Comparison of ENCODE assay signal across 1 cellular context in genomic region chr1:210702512-210702911, GRCh38.
TF ChIP-seq lines count a peak whose summit lies in the region.

No MANE protein-coding gene starts in this region.

TF ChIP-seq in WTC11, 78 proteins besides CTCF, POLR2A, EP300 and RAD21 (continued from another document):
- TF ChIP-seq MAX (CRISPR knock-in tag; IDR thresholded peaks at IDR 0.05) (no peak), NR1H2 (CRISPR knock-in tag; IDR thresholded peaks at IDR 0.05) (no peak), USF1 (CRISPR knock-in tag; IDR thresholded peaks at IDR 0.05) (no peak), ZNF232 (CRISPR knock-in tag; IDR thresholded peaks at IDR 0.05) (no peak), ZNF317 (CRISPR knock-in tag; IDR thresholded peaks at IDR 0.05; ENCODE audit: borderline replicate concordance, low read depth) (no peak), FOXJ3 (CRISPR knock-in tag; IDR thresholded peaks at IDR 0.05; ENCODE audit: borderline replicate concordance) (no peak), SMAD4 (CRISPR knock-in tag; IDR thresholded peaks at IDR 0.05) (no peak), ATF2 (CRISPR knock-in tag; IDR thresholded peaks at IDR 0.05; ENCODE audit: borderline replicate concordance, low read depth) (no peak)
